ENCODE assay signal across 29 cellular contexts in genomic region chr20:16393297-16393696, GRCh38.
"Had no signal": no experiment of that assay in that cellular context is flagged by ENCODE, and none has a peak within 500 bp of the region (broad histone marks: within the 10 kb centered on the region; RNA-seq: fewer than 3 reads in every experiment).

No MANE protein-coding gene starts in this region.

- H3K36me3 ChIP-seq: ascending aorta, MG63 had no signal

- H3K27me3 ChIP-seq: ascending aorta, body of pancreas, MG63 had no signal

- ATAC-seq: activated naive CD4-positive, alpha-beta T cell treated with anti-CD3 and anti-CD28 coated beads, Interleukin-2, amount 50 U/mL, for 72 hours; activated naive CD8-positive, alpha-beta T cell treated with anti-CD3 and anti-CD28 coated beads, Interleukin-2, amount 50 U/mL, for 24 hours; activated T-cell treated with anti-CD3 and anti-CD28 coated beads, Interleukin-2, amount 50 U/mL, for 4 hours; body of pancreas; PC-3; T-cell had no signal

- H3K4me3 ChIP-seq: ascending aorta, body of pancreas, MG63 had no signal

- H3K9me3 ChIP-seq: ascending aorta, body of pancreas, MG63 had no signal

- DNase-seq: activated CD4-positive, alpha-beta memory T cell treated with anti-CD3 and anti-CD28 coated beads for 36 hours; activated CD4-positive, alpha-beta T cell treated with anti-CD3 and anti-CD28 coated beads, Interleukin-2, amount 10 ng/mL, durations not matched to agents 7 days and 5 days; activated CD4-positive, CD25-positive, alpha-beta regulatory T cell; activated CD8-positive, alpha-beta memory T cell treated with anti-CD3 and anti-CD28 coated beads for 24 hours; activated effector memory CD4-positive, alpha-beta T cell treated with anti-CD3 and anti-CD28 coated beads, Interleukin-2, amount 50 U/mL, for 16 hours; activated naive CD4-positive, alpha-beta T cell treated with Interleukin-2 at 50 U/mL for 16 hours; activated naive CD8-positive, alpha-beta T cell treated with anti-CD3 and anti-CD28 coated beads, Interleukin-2, amount 50 U/mL, for 24 hours; activated T-cell treated with anti-CD3 and anti-CD28 coated beads, Interleukin-2, amount 50 U/mL, for 4 hours; amniotic stem cell; body of pancreas; central memory CD4-positive, alpha-beta T cell; MG63; MV-4-11; NCI-H1092 treated with DMSO at 0.1 percent for 48 hours; NCI-H1417 treated with DMSO at 0.1 percent for 48 hours; NCI-H1694; NCI-H2029; NCI-H2107; NCI-H2171 treated with DMSO at 0.1 percent for 48 hours; NCI-H226; NCI-H510A treated with DMSO at 0.1 percent for 48 hours; NCI-H69; PC-3; SIG-M5; T-cell; T-helper 2 cell; T1000 had no signal
